Comparison of ENCODE assay signal across 19 cellular contexts in genomic region chr1:19317126-19317910, GRCh38. TPM values are rescaled to one million over a fixed set of nuclear protein-coding genes. Genes with fewer than 3 reads are reported as not detected.
DNase-seq lines count a peak whose midpoint lies in the region; FAIRE-seq and TF ChIP-seq lines count a peak whose summit lies in the region.
"Had no signal": no experiment of that assay in that cellular context is flagged by ENCODE, and none has a peak within 500 bp of the region (broad histone marks: within the 10 kb centered on the region; RNA-seq: fewer than 3 reads in every experiment).

No MANE protein-coding gene starts in this region.

- H3K4me3 ChIP-seq in OCI-LY7 (ENCODE audit: low read depth, low read length, poor library complexity, severe bottlenecking) (no peak overlapping the region), H1 (ENCODE audit: extremely low read depth in 1 of 4, insufficient read depth in 2 of 4, low read depth in 3 of 4, low read length in 4 of 4) (no peak overlapping the region)
- H3K4me3 ChIP-seq: gastrocnemius medialis, psoas muscle, SJSA1, smooth muscle cell had no signal

- no peak for DNase-seq in GM12891 (ENCODE audit: insufficient read length, low spot score)
- DNase-seq in OCI-LY7 (ENCODE audit: low spot score), result no peak
- DNase-seq in H1 (ENCODE audit: low read depth in 1 of 2, low spot score in 2 of 2), result peak in 1 of 2 experiments; percentile 27
- peak; percentile 71 for DNase-seq in posterior vena cava (ENCODE audit: low spot score)
- DNase-seq in activated CD4-positive, alpha-beta memory T cell treated with anti-CD3 and anti-CD28 coated beads for 36 hours, result no peak
- DNase-seq in DMS79 (lab: John Stamatoyannopoulos, UW), result no peak
- DNase-seq in GM10266 (ENCODE audit: extremely low spot score), result no peak
- no peak for DNase-seq in NCI-H2171 treated with DMSO at 0.1 percent for 48 hours (lab: John Stamatoyannopoulos, UW)
- DNase-seq: activated CD8-positive, alpha-beta memory T cell treated with anti-CD3 and anti-CD28 coated beads for 24 hours; CD4-positive, alpha-beta memory T cell; DMS53; gastrocnemius medialis; left cardiac atrium; stimulated activated CD4-positive, alpha-beta T cell treated with anti-CD3 and anti-CD28 coated beads, Interleukin-4, amount 100 ng/mL, for 4 hours had no signal

- WGBS in H1 (ENCODE audit: extremely low coverage in 1 of 2, insufficient coverage in 1 of 2, insufficient read length in 1 of 2, insufficient replicate concordance in 2 of 2, low coverage in 1 of 2, low lambda C conversion rate in 2 of 2, missing lambda C conversion rate in 1 of 2), 2 experiments, result 83% methylated on average over 12 of the region's 13 CpGs; no CpG with 5 or more reads in 1 of the 2 experiments

- BruUV-seq in OCI-LY7 (replicated peaks; lab: Mats Ljungman, UMichigan), result no TSS peak

- H2BK15ac ChIP-seq in H1 (ENCODE audit: low read length), result no peak overlapping the region

- H4K20me1 ChIP-seq in OCI-LY7 (ENCODE audit: insufficient read depth, low read length), result no peaks in the 10 kb centered on the region
- H4K20me1 ChIP-seq in H1 (replicated peaks in 1 of 2; ENCODE audit: control insufficient read depth in 1 of 2, insufficient read depth in 2 of 2, low read length in 2 of 2), result peaks cover 3 to 20% of the 10 kb centered on the region in 2 experiments

- no peaks in the 10 kb centered on the region for H3K27me3 Mint-ChIP-seq in activated CD4-positive, alpha-beta memory T cell treated with anti-CD3 and anti-CD28 coated beads for 36 hours
- H3K27me3 Mint-ChIP-seq: CD4-positive, alpha-beta memory T cell; dendritic cell treated with granulocyte-macrophage colony-stimulating factor and Interleukin-4, amounts not matched to agents 40 ng/mL and 50 ng/mL, for 4 days had no signal

- H2AFZ ChIP-seq in OCI-LY7 (ENCODE audit: low read length) (no peak overlapping the region), H1 (ENCODE audit: low read length) (no peak overlapping the region)

- peak; percentile 66 for FAIRE-seq in GM12891 (lab: Jason Lieb, UNC)
- no peak for FAIRE-seq in H1 (lab: Jason Lieb, UNC)

- H3K27me3 ChIP-seq in H1 (replicated peaks in 1 of 4; ENCODE audit: control insufficient read depth in 3 of 4, extremely low read depth in 1 of 4, insufficient read depth in 3 of 4, low read length in 3 of 4), result no peaks in the 10 kb centered on the region; a peak in 1 of 7 replicates
- H3K27me3 ChIP-seq: gastrocnemius medialis, SJSA1 had no signal

- peak; percentile 47 to 66 for TF ChIP-seq RAD21 in H1 (IDR thresholded peaks at IDR 0.05 in 1 of 2, conservative IDR thresholded peaks at IDR 0.05 in 1 of 2; ENCODE audit: low read depth in 2 of 2, low read length in 2 of 2)

- TF ChIP-seq POLR2A in GM12891 (IDR thresholded peaks at IDR 0.05; ENCODE audit: low read depth, low read length) (no peak), H1 (IDR thresholded peaks at IDR 0.05; ENCODE audit: control extremely low read depth in 1 of 2, low read depth in 2 of 2, low read length in 2 of 2) (no peak)

- H3K36me3 ChIP-seq in OCI-LY7 (ENCODE audit: insufficient read depth, low read length) (peaks cover 15% of the 10 kb centered on the region), H1 (ENCODE audit: control insufficient read depth in 2 of 4, insufficient read depth in 4 of 4, low read length in 3 of 4) (peaks cover 0 to 6% (median 0%) of the 10 kb centered on the region in 4 experiments; a peak in 3 of 8 replicates)

- CTCF ChIA-PET in OCI-LY7 (lab: Charles Lee; ENCODE audit: unreplicated experiment) (interaction anchor here (0.5 kb wide), 1 partner anchor 24 kb away, joined by 4 read pairs; no protein-coding TSS in a partner anchor), H1 (lab: Charles Lee; ENCODE audit: partially characterized antibody) (interaction anchor here (0.7 to 2.2 kb wide), 9 partner anchors 8 to 345 kb away, joined by 3 to 9 read pairs (median 4); no protein-coding TSS in a partner anchor)
- CTCF ChIA-PET in activated CD4-positive, alpha-beta memory T cell treated with anti-CD3 and anti-CD28 coated beads for 36 hours (lab: Charles Lee), result interaction anchor here (1.2 kb wide), 1 partner anchor 170 kb away, joined by 4 read pairs; no protein-coding TSS in a partner anchor

- no peak overlapping the region for H3K56ac ChIP-seq in H1 (replicated peaks; ENCODE audit: insufficient read length, low read depth, low read length)

- no peaks in the 10 kb centered on the region for H3K9me3 Mint-ChIP-seq in activated CD4-positive, alpha-beta memory T cell treated with anti-CD3 and anti-CD28 coated beads for 36 hours
- H3K9me3 Mint-ChIP-seq: dendritic cell treated with granulocyte-macrophage colony-stimulating factor and Interleukin-4, amounts not matched to agents 40 ng/mL and 50 ng/mL, for 4 days; mesothelial cell of epicardium had no signal

- H3K14ac ChIP-seq in H1 (ENCODE audit: insufficient read length), result no peak overlapping the region

- H3K79me2 ChIP-seq in OCI-LY7 (ENCODE audit: insufficient read depth, low read depth, low read length), result peaks cover 9% of the 10 kb centered on the region; the same call in 1 of the 2 replicates
- H3K79me2 ChIP-seq in H1 (ENCODE audit: control insufficient read depth in 1 of 2, insufficient read depth in 2 of 2, low read length in 2 of 2), result peaks cover 0 to 2% of the 10 kb centered on the region in 2 experiments; a peak in 1 of 4 replicates

- no peak overlapping the region for H3K9ac ChIP-seq in H1 (replicated peaks in 1 of 4; ENCODE audit: extremely low read depth in 1 of 4, low read depth in 3 of 4, low read length in 3 of 4)

- intact Hi-C loops in OCI-LY7 (cut with micrococcal nuclease; ENCODE audit: unreplicated experiment), result no loop called here
- intact Hi-C loops in posterior vena cava (cut with DNase I), result no loop called here
- intact Hi-C loops in activated CD4-positive, alpha-beta memory T cell treated with anti-CD3 and anti-CD28 coated beads for 36 hours (cut with micrococcal nuclease), result no loop called here

- H3K18ac ChIP-seq in H1 (ENCODE audit: extremely low read depth, low read length), result no peak overlapping the region

- H2BK5ac ChIP-seq in H1 (ENCODE audit: low read depth, low read length), result no peak overlapping the region

- H3K27ac ChIP-seq in OCI-LY7 (ENCODE audit: low read depth, low read length, poor library complexity, severe bottlenecking) (peak overlapping the region; percentile 91), H1 (ENCODE audit: low read depth, low read length) (no peak overlapping the region)
- H3K27ac ChIP-seq: gastrocnemius medialis, psoas muscle, SJSA1 had no signal

- H2BK120ac ChIP-seq in H1 (replicated peaks; ENCODE audit: low read depth, low read length), result no peak overlapping the region

- H3K4me1 ChIP-seq in OCI-LY7 (ENCODE audit: insufficient read depth, low read length, poor library complexity, severe bottlenecking) (peaks cover 50% of the 10 kb centered on the region), H1 (replicated peaks in 1 of 4; ENCODE audit: control insufficient read depth in 3 of 4, insufficient read depth in 4 of 4, low read length in 3 of 4) (peaks cover 0 to 11% (median 7%) of the 10 kb centered on the region in 4 experiments; a peak in 6 of 7 replicates)

- TF ChIP-seq CTCF in OCI-LY7 (conservative IDR thresholded peaks at IDR 0.05; ENCODE audit: low read length), result no peak
- peak; percentile 49 to 58 (median 54); a peak in 3 of 4 replicates for TF ChIP-seq CTCF in H1 (IDR thresholded peaks at IDR 0.05; ENCODE audit: control extremely low read depth in 1 of 3, insufficient read depth in 1 of 3, low read depth in 1 of 3, low read length in 3 of 3)
- TF ChIP-seq CTCF in GM10266 (IDR thresholded peaks at IDR 0.05; ENCODE audit: control insufficient read depth, insufficient read depth, low read depth, missing control alignments), result no peak

- no peaks in the 10 kb centered on the region for H3K36me3 Mint-ChIP-seq in activated CD4-positive, alpha-beta memory T cell treated with anti-CD3 and anti-CD28 coated beads for 36 hours

- H3K4me3 Mint-ChIP-seq in activated CD4-positive, alpha-beta memory T cell treated with anti-CD3 and anti-CD28 coated beads for 36 hours, result no peak overlapping the region
- H3K4me3 Mint-ChIP-seq: CD4-positive, alpha-beta memory T cell; dendritic cell treated with granulocyte-macrophage colony-stimulating factor and Interleukin-4, amounts not matched to agents 40 ng/mL and 50 ng/mL, for 4 days; mesothelial cell of epicardium had no signal

- H4K5ac ChIP-seq in H1 (ENCODE audit: insufficient read length, low read depth, low read length), result no peak overlapping the region

- POLR2A ChIA-PET in OCI-LY7 (lab: Charles Lee) (interaction anchor here (0.6 kb wide), 1 partner anchor 314 kb away, joined by 4 read pairs; no protein-coding TSS in a partner anchor), H1 (lab: Charles Lee; ENCODE audit: partially characterized antibody) (interaction anchor here (0.6 to 16.9 kb wide), 6 partner anchors 13 to 244 kb away, joined by 3 to 143 read pairs (median 4); partner anchors contain the start of gene UBR4)
- POLR2A ChIA-PET in activated CD4-positive, alpha-beta memory T cell treated with anti-CD3 and anti-CD28 coated beads for 36 hours (lab: Charles Lee), result no interaction called here

- H3K79me1 ChIP-seq in H1 (ENCODE audit: low read depth, low read length), result no peaks in the 10 kb centered on the region

- no peak overlapping the region for H4K91ac ChIP-seq in H1 (replicated peaks; ENCODE audit: insufficient read length, low read length)

- H4K8ac ChIP-seq in H1 (ENCODE audit: extremely low read depth, insufficient read depth, low read length), result no peak overlapping the region

- no peak overlapping the region for H3K23ac ChIP-seq in H1 (ENCODE audit: insufficient read length)

- no peak for TF ChIP-seq EP300 in H1 (IDR thresholded peaks at IDR 0.05; ENCODE audit: borderline replicate concordance in 1 of 2, low read depth in 2 of 2, low read length in 2 of 2)

- no peak overlapping the region for H2BK12ac ChIP-seq in H1 (ENCODE audit: low read depth, low read length)

- no peak overlapping the region for H3K4ac ChIP-seq in H1 (replicated peaks; ENCODE audit: insufficient read length, low read depth, low read length)

- H2AK5ac ChIP-seq in H1 (ENCODE audit: low read depth, low read length), result no peak overlapping the region

- H3K23me2 ChIP-seq in H1 (ENCODE audit: low read depth, low read length), result peaks cover 3% of the 10 kb centered on the region; the same call in 1 of the 2 replicates

- H2BK20ac ChIP-seq in H1 (ENCODE audit: low read length), result no peak overlapping the region

- H3K4me1 Mint-ChIP-seq in activated CD4-positive, alpha-beta memory T cell treated with anti-CD3 and anti-CD28 coated beads for 36 hours (ENCODE audit: low read depth), result peaks cover 20% of the 10 kb centered on the region

- no peaks in the 10 kb centered on the region for H3K9me3 ChIP-seq in OCI-LY7 (ENCODE audit: low read length)
- H3K9me3 ChIP-seq in H1 (ENCODE audit: insufficient read depth in 2 of 2, low read depth in 1 of 2, low read length in 1 of 2), result no peaks in the 10 kb centered on the region
- H3K9me3 ChIP-seq: gastrocnemius medialis, psoas muscle, SJSA1 had no signal

- no peaks in the 10 kb centered on the region for H3K9me2 ChIP-seq in OCI-LY7 (ENCODE audit: insufficient read depth, low read length)

- peak overlapping the region; percentile 88 for H3K4me2 ChIP-seq in OCI-LY7 (ENCODE audit: low read length)
- no peak overlapping the region for H3K4me2 ChIP-seq in H1 (ENCODE audit: insufficient read depth in 1 of 2, low read depth in 2 of 2, low read length in 2 of 2)
- H3K4me2 ChIP-seq: smooth muscle cell had no signal

- no peak overlapping the region for H3K27ac Mint-ChIP-seq in activated CD4-positive, alpha-beta memory T cell treated with anti-CD3 and anti-CD28 coated beads for 36 hours
- H3K27ac Mint-ChIP-seq: mesothelial cell of epicardium had no signal

RNA-seq across cellular contexts. Expression of gene SLC66A1, which starts 5.2 kb away (rescaled TPM):
- polyA plus RNA-seq in GM12891 (2012; ENCODE audit: low read depth, missing spikeins), result 6.2 TPM
- 14.0 and 14.9 TPM in 2 replicates for total RNA-seq in OCI-LY7 (2014; rRNA removed; shearing (Covaris generic))
- total RNA-seq in OCI-LY7 (2022) (18.9 and 21.0 TPM in 2 replicates), posterior vena cava (1 to 10 TPM; 7.4 to 8.2 TPM)
- total RNA-seq in H1 (2021; fragmentation: NEBNext Ultra II Directional; extraction: Animal tissue kit (Norgen Biotek cat#: 25700)), result 14.0 and 16.8 TPM in 2 replicates
- polyA plus RNA-seq in H1 (2011; rRNA removed), result 27.9 and 34.2 TPM in 2 replicates
- 23.4 TPM for polyA plus RNA-seq in H1 (2011; cell fraction: cytosol; rRNA removed)
- 21.8 TPM for polyA plus RNA-seq in H1 (2011; cell fraction: nucleus; rRNA removed)
- 11.6 to 22.2 TPM (median 17.2 TPM) in 4 replicates for polyA plus RNA-seq in H1 (2012, experiment 1 of 2)
- polyA plus RNA-seq in H1 (2012, experiment 2 of 2), result 13.6 TPM
- 14.9 TPM for polyA plus RNA-seq in H1 (2013, experiment 1 of 2)
- polyA plus RNA-seq in H1 (2013, experiment 2 of 2), result 14.4 TPM
- 14.6 and 17.5 TPM in 2 replicates for polyA minus RNA-seq in H1 (2011; rRNA and poly(A)+ RNA removed)
- 12.1 TPM for polyA minus RNA-seq in H1 (2011; cell fraction: cytosol; rRNA and poly(A)+ RNA removed)
- 15.3 TPM for polyA minus RNA-seq in H1 (2011; cell fraction: nucleus; rRNA and poly(A)+ RNA removed)
- 1 to 10 TPM; 6.8 to 7.9 TPM for total RNA-seq in activated CD4-positive, alpha-beta memory T cell treated with anti-CD3 and anti-CD28 coated beads for 36 hours

RNA-seq across cellular contexts. Expression of gene AKR7A2, which starts 5.4 kb away (rescaled TPM):
- polyA plus RNA-seq in GM12891 (2012; ENCODE audit: low read depth, missing spikeins), result 37.0 TPM
- 53.9 and 75.2 TPM in 2 replicates for total RNA-seq in OCI-LY7 (2014; rRNA removed; shearing (Covaris generic))
- total RNA-seq in OCI-LY7 (2022) (54.2 and 59.1 TPM in 2 replicates), posterior vena cava (10 to 100 TPM; 18.8 to 29.9 TPM)
- 32.0 and 34.5 TPM in 2 replicates for total RNA-seq in H1 (2021; fragmentation: NEBNext Ultra II Directional; extraction: Animal tissue kit (Norgen Biotek cat#: 25700))
- 47.9 and 48.3 TPM in 2 replicates for polyA plus RNA-seq in H1 (2011; rRNA removed)
- polyA plus RNA-seq in H1 (2011; cell fraction: cytosol; rRNA removed), result 35.9 TPM
- 41.0 TPM for polyA plus RNA-seq in H1 (2011; cell fraction: nucleus; rRNA removed)
- 24.1 to 37.1 TPM (median 34.7 TPM) in 4 replicates for polyA plus RNA-seq in H1 (2012, experiment 1 of 2)
- polyA plus RNA-seq in H1 (2012, experiment 2 of 2), result 43.0 TPM
- 24.6 TPM for polyA plus RNA-seq in H1 (2013, experiment 1 of 2)
- polyA plus RNA-seq in H1 (2013, experiment 2 of 2), result 23.7 TPM
- polyA minus RNA-seq in H1 (2011; rRNA and poly(A)+ RNA removed), result 20.4 and 20.9 TPM in 2 replicates
- 26.2 TPM for polyA minus RNA-seq in H1 (2011; cell fraction: cytosol; rRNA and poly(A)+ RNA removed)
- polyA minus RNA-seq in H1 (2011; cell fraction: nucleus; rRNA and poly(A)+ RNA removed), result 25.6 TPM
- 10 to 100 TPM; 45.5 to 49.4 TPM for total RNA-seq in activated CD4-positive, alpha-beta memory T cell treated with anti-CD3 and anti-CD28 coated beads for 36 hours

RNA-seq across cellular contexts. Expression of gene AKR7A3, which starts 28.7 kb away (rescaled TPM):
- 0.17 TPM for polyA plus RNA-seq in GM12891 (2012; ENCODE audit: low read depth, missing spikeins)
- 0.90 and 1.2 TPM in 2 replicates for total RNA-seq in OCI-LY7 (2014; rRNA removed; shearing (Covaris generic))
- 2.0 and 2.6 TPM in 2 replicates for total RNA-seq in OCI-LY7 (2022)
- total RNA-seq in H1 (2021; fragmentation: NEBNext Ultra II Directional; extraction: Animal tissue kit (Norgen Biotek cat#: 25700)), result 0.65 TPM in 2 replicates
- polyA plus RNA-seq in H1 (2011; rRNA removed), result 0.62 and 0.72 TPM in 2 replicates
- 0.66 TPM for polyA plus RNA-seq in H1 (2011; cell fraction: cytosol; rRNA removed)
- 2.7 TPM for polyA plus RNA-seq in H1 (2011; cell fraction: nucleus; rRNA removed)
- 0.60 to 1.0 TPM (median 0.71 TPM) in 4 replicates for polyA plus RNA-seq in H1 (2012, experiment 1 of 2)
- polyA plus RNA-seq in H1 (2012, experiment 2 of 2), result 0.43 TPM
- polyA plus RNA-seq in H1 (2013, experiment 1 of 2), result 0.49 TPM
- polyA plus RNA-seq in H1 (2013, experiment 2 of 2), result 0.59 TPM
- 0.12 and 0.19 TPM in 2 replicates for polyA minus RNA-seq in H1 (2011; rRNA and poly(A)+ RNA removed)
- polyA minus RNA-seq in H1 (2011; cell fraction: cytosol; rRNA and poly(A)+ RNA removed), result not detected
- 0.80 TPM for polyA minus RNA-seq in H1 (2011; cell fraction: nucleus; rRNA and poly(A)+ RNA removed)
- under 1 TPM; 0.67 to 0.69 TPM for total RNA-seq in posterior vena cava
- under 1 TPM; 0.80 to 0.88 TPM for total RNA-seq in activated CD4-positive, alpha-beta memory T cell treated with anti-CD3 and anti-CD28 coated beads for 36 hours
- polyA plus RNA-seq: CD4-positive, alpha-beta memory T cell had no signal

Comparison
In these comparisons a context has a peak if more than half of its experiments do, and no peak if none do; other contexts are left out.
1. CTCF ChIP-seq: peak in H1 (3 of 3); none in OCI-LY7 (single experiment) and GM10266 (single experiment).